11 cellular contexts compared by ENCODE assay signal in genomic region chr13:21595546-21595822, GRCh38. TPM values are rescaled to one million over a fixed set of nuclear protein-coding genes. Genes with fewer than 3 reads are reported as not detected.
DNase-seq lines count a peak whose midpoint lies in the region; ATAC-seq and TF ChIP-seq lines count a peak whose summit lies in the region.
"Had no signal": no experiment of that assay in that cellular context is flagged by ENCODE, and none has a peak within 500 bp of the region (broad histone marks: within the 10 kb centered on the region; RNA-seq: fewer than 3 reads in every experiment).

No MANE protein-coding gene starts in this region.

- H3K4ac ChIP-seq in mesendoderm (ENCODE audit: low read depth, low read length) = no peak overlapping the region

- H3K27ac ChIP-seq in mesendoderm (ENCODE audit: low read depth, low read length) = no peak overlapping the region
- H3K27ac ChIP-seq: SJSA1 had no signal

- no peak overlapping the region for H2AK5ac ChIP-seq in mesendoderm (ENCODE audit: low read length)

- no peak overlapping the region for H3K18ac ChIP-seq in mesendoderm (ENCODE audit: low read length)

- H3K4me1 ChIP-seq in mucosa of descending colon (ENCODE audit: low read depth) (no peaks in the 10 kb centered on the region), mesendoderm (ENCODE audit: control insufficient read depth, low read depth, low read length) (no peaks in the 10 kb centered on the region)
- H3K4me1 ChIP-seq: SJSA1 had no signal

- no peak overlapping the region for H2BK15ac ChIP-seq in mesendoderm (replicated peaks; ENCODE audit: low read depth)

- intact Hi-C loops in mucosa of descending colon (cut with DNase I, micrococcal nuclease) = no loop called here

- TF ChIP-seq CTCF in mucosa of descending colon (IDR thresholded peaks at IDR 0.05) = no peak

- no peak overlapping the region for H3K4me2 ChIP-seq in mesendoderm (ENCODE audit: low read length)

- H3K27ac Mint-ChIP-seq in T-cell = no peak overlapping the region

- peaks cover 83 to 85% (median 84%) of the 10 kb centered on the region in 3 donors for H3K4me1 Mint-ChIP-seq in T-cell

- H2BK5ac ChIP-seq in mesendoderm (ENCODE audit: low read length) = no peak overlapping the region

- H3K79me2 ChIP-seq in mesendoderm (ENCODE audit: control insufficient read depth, insufficient read depth, low read length) = peaks cover 12% of the 10 kb centered on the region

- H3K9ac ChIP-seq in mesendoderm (ENCODE audit: low read length) = no peak overlapping the region

- POLR2A ChIA-PET in T-cell (lab: Charles Lee) = interaction anchor here in 1 of 2 donors (0.7 kb wide), 2 partner anchors 98 to 568 kb away, joined by 3 read pairs; no protein-coding TSS in a partner anchor

- CTCF ChIA-PET in T-cell (lab: Charles Lee) = interaction anchor here in 1 of 2 donors (0.6 kb wide), 1 partner anchor 79 kb away, joined by 3 read pairs; no protein-coding TSS in a partner anchor

- no peaks in the 10 kb centered on the region for H3K27me3 Mint-ChIP-seq in T-cell
- H3K27me3 Mint-ChIP-seq: progenitor cell of endocrine pancreas had no signal

- no peak overlapping the region for H3K4me3 Mint-ChIP-seq in T-cell

- H3K36me3 Mint-ChIP-seq in T-cell = peaks cover 36% of the 10 kb centered on the region

- H3K36me3 ChIP-seq in mucosa of descending colon (ENCODE audit: low read depth) (no peaks in the 10 kb centered on the region), mesendoderm (ENCODE audit: control insufficient read depth, insufficient read depth, low read length) (no peaks in the 10 kb centered on the region)
- H3K36me3 ChIP-seq: SJSA1 had no signal

- H2BK120ac ChIP-seq in mesendoderm (ENCODE audit: low read depth, low read length) = no peak overlapping the region

- H3K9me3 Mint-ChIP-seq in T-cell = no peaks in the 10 kb centered on the region

- H3K4me3 ChIP-seq in mucosa of descending colon (no peak overlapping the region), mesendoderm (ENCODE audit: low read length) (no peak overlapping the region)
- H3K4me3 ChIP-seq: SJSA1 had no signal

- H3K56ac ChIP-seq in mesendoderm (ENCODE audit: low read length) = no peak overlapping the region

- peak; percentile 75 for ATAC-seq in GM19023 (IDR thresholded peaks at IDR 0.05; ENCODE audit: unreplicated experiment)
- ATAC-seq in HG02588 (IDR thresholded peaks at IDR 0.05; ENCODE audit: unreplicated experiment) = peak; percentile 71
- peak; percentile 71 for ATAC-seq in HG03520 (IDR thresholded peaks at IDR 0.05; ENCODE audit: unreplicated experiment)
- peak; percentile 31 for ATAC-seq in mucosa of descending colon
- no peak for ATAC-seq in T-cell (replicated peaks in 1 of 4)

- H3K79me1 ChIP-seq in mesendoderm (ENCODE audit: low read length) = peaks cover 11% of the 10 kb centered on the region

- no peak for DNase-seq in mucosa of descending colon
- no peak for DNase-seq in UCSD-AML1 (lab: John Stamatoyannopoulos, UW; ENCODE audit: unreplicated experiment)
- no peak for DNase-seq in DMS114 treated with DMSO at 0.1 percent for 48 hours (lab: John Stamatoyannopoulos, UW; ENCODE audit: unreplicated experiment)
- DNase-seq in mesendoderm = no peak
- no peak for DNase-seq in T-cell
- DNase-seq: DMS153 had no signal

- H4K5ac ChIP-seq in mesendoderm (ENCODE audit: low read length) = no peak overlapping the region

- no peaks in the 10 kb centered on the region for H3K27me3 ChIP-seq in mesendoderm (ENCODE audit: insufficient read depth, low read length, poor library complexity)
- H3K27me3 ChIP-seq: SJSA1 had no signal

- H3K9me3 ChIP-seq in mucosa of descending colon = no peaks in the 10 kb centered on the region
- H3K9me3 ChIP-seq: SJSA1 had no signal

- H4K8ac ChIP-seq in mesendoderm (ENCODE audit: low read depth, low read length) = no peak overlapping the region

- H3K23ac ChIP-seq in mesendoderm (ENCODE audit: low read length) = no peak overlapping the region

RNA-seq across cellular contexts. Expression of gene MICU2, which starts 8.5 kb away (rescaled TPM):
- 10 to 100 TPM; 34.4 to 47.5 (median 47.2) TPM for total RNA-seq in mucosa of descending colon
- polyA plus RNA-seq in mesendoderm (2013, experiment 1 of 2) = 37.2 TPM
- polyA plus RNA-seq in mesendoderm (2013, experiment 2 of 2) = 37.5 TPM
- total RNA-seq in T-cell = 10 to 100 TPM; 30.6 to 40.6 (median 38.6) TPM

Comparison
In these comparisons a context has a peak if more than half of its experiments do, and no peak if none do; other contexts are left out.
1. ATAC-seq: peak in GM19023 (single experiment), HG02588 (single experiment), HG03520 (single experiment) and mucosa of descending colon (single experiment); none in T-cell (0 of 4).